10 cellular contexts compared by ENCODE assay signal in genomic region chr15:65420975-65421359, GRCh38. TPM values are rescaled to one million over a fixed set of nuclear protein-coding genes. Genes with fewer than 3 reads are reported as not detected.
DNase-seq lines count a peak whose midpoint lies in the region; ATAC-seq, FAIRE-seq and TF ChIP-seq lines count a peak whose summit lies in the region.
"Had no signal": no experiment of that assay in that cellular context is flagged by ENCODE, and none has a peak within 500 bp of the region (broad histone marks: within the 10 kb centered on the region; RNA-seq: fewer than 3 reads in every experiment).

No MANE protein-coding gene starts in this region.

- intact Hi-C loops in activated naive CD4-positive, alpha-beta T cell treated with anti-CD3 and anti-CD28 coated beads for 36 hours (cut with micrococcal nuclease), result no loop called here

- CTCF ChIA-PET in activated naive CD4-positive, alpha-beta T cell treated with anti-CD3 and anti-CD28 coated beads for 36 hours (lab: Charles Lee), result interaction anchor here (0.6 to 2.7 kb wide), 5 partner anchors 21 to 530 kb away, joined by 3 to 14 read pairs (median 3); no protein-coding TSS in a partner anchor

- WGBS in iPS DF 6.9 (ENCODE audit: insufficient coverage, insufficient read length), result no CpG with 5 or more reads among the region's 17 CpGs

- no peaks in the 10 kb centered on the region for H3K9me3 ChIP-seq in BLaER1
- H3K9me3 ChIP-seq in SJCRH30 (replicated peaks), result no peaks in the 10 kb centered on the region
- H3K9me3 ChIP-seq in iPS DF 6.9 (ENCODE audit: control insufficient read depth, insufficient read depth, low read length), result no peaks in the 10 kb centered on the region
- H3K9me3 ChIP-seq: gastroesophageal sphincter had no signal

- H3K4me2 ChIP-seq in BLaER1, result peak overlapping the region; percentile 94

- H3K9me3 Mint-ChIP-seq in progenitor cell of endocrine pancreas (ENCODE audit: low read depth), result no peaks in the 10 kb centered on the region
- no peaks in the 10 kb centered on the region for H3K9me3 Mint-ChIP-seq in activated naive CD4-positive, alpha-beta T cell treated with anti-CD3 and anti-CD28 coated beads for 36 hours

- H3K4me3 ChIP-seq in BLaER1 (peak overlapping the region; percentile 58), SJCRH30 (peak overlapping the region; percentile 95), iPS DF 6.9 (ENCODE audit: low read length) (peak overlapping the region; percentile 69; the same call in 1 of the 2 replicates)

- H3K36me3 ChIP-seq in BLaER1 (no peaks in the 10 kb centered on the region), SJCRH30 (no peaks in the 10 kb centered on the region), iPS DF 6.9 (ENCODE audit: control insufficient read depth, insufficient read depth, low read length) (no peaks in the 10 kb centered on the region)
- H3K36me3 ChIP-seq: gastroesophageal sphincter had no signal

- H3K27ac ChIP-seq in BLaER1 (no peak overlapping the region), SJCRH30 (peak overlapping the region; percentile 84), iPS DF 6.9 (ENCODE audit: low read length) (no peak overlapping the region)

- H3K27me3 ChIP-seq in BLaER1 (peaks cover 55% of the 10 kb centered on the region), SJCRH30 (no peaks in the 10 kb centered on the region), iPS DF 6.9 (ENCODE audit: control insufficient read depth, insufficient read depth, low read length) (peaks cover 3% of the 10 kb centered on the region; the same call in 1 of the 2 replicates)

- ATAC-seq in HG03159 (IDR thresholded peaks at IDR 0.05; ENCODE audit: unreplicated experiment), result no peak

- no peaks in the 10 kb centered on the region for H3K36me3 Mint-ChIP-seq in progenitor cell of endocrine pancreas (ENCODE audit: insufficient read depth)
- peaks cover 2% of the 10 kb centered on the region for H3K36me3 Mint-ChIP-seq in activated naive CD4-positive, alpha-beta T cell treated with anti-CD3 and anti-CD28 coated beads for 36 hours (ENCODE audit: low read depth)

- DNase-seq in SJCRH30, result no peak
- DNase-seq in iPS DF 6.9 (ENCODE audit: low read depth, low spot score), result no peak
- DNase-seq in progenitor cell of endocrine pancreas (ENCODE audit: low spot score, unreplicated experiment), result no peak
- DNase-seq in HTR-8/SVneo (ENCODE audit: insufficient read length, low spot score), result no peak
- DNase-seq in NCI-H2107 (lab: John Stamatoyannopoulos, UW), result no peak
- no peak for DNase-seq in activated naive CD4-positive, alpha-beta T cell treated with anti-CD3 and anti-CD28 coated beads for 36 hours
- DNase-seq: occipital lobe had no signal

- no peak overlapping the region for H3K9ac ChIP-seq in BLaER1

- H3K27ac Mint-ChIP-seq in progenitor cell of endocrine pancreas, result no peak overlapping the region
- H3K27ac Mint-ChIP-seq in activated naive CD4-positive, alpha-beta T cell treated with anti-CD3 and anti-CD28 coated beads for 36 hours, result no peak overlapping the region

- peaks cover 54% of the 10 kb centered on the region for H3K27me3 Mint-ChIP-seq in progenitor cell of endocrine pancreas
- peaks cover 66% of the 10 kb centered on the region for H3K27me3 Mint-ChIP-seq in activated naive CD4-positive, alpha-beta T cell treated with anti-CD3 and anti-CD28 coated beads for 36 hours (ENCODE audit: low read depth)

- FAIRE-seq in HTR-8/SVneo (lab: Jason Lieb, UNC), result no peak

- H4K20me1 ChIP-seq in BLaER1, result peaks cover 20% of the 10 kb centered on the region

- H3K4me1 ChIP-seq in BLaER1 (peaks cover 24% of the 10 kb centered on the region), SJCRH30 (peaks cover 36% of the 10 kb centered on the region), iPS DF 6.9 (ENCODE audit: control insufficient read depth, insufficient read depth, low read length) (peaks cover 17% of the 10 kb centered on the region)

- H3K4me3 Mint-ChIP-seq in progenitor cell of endocrine pancreas (ENCODE audit: low read depth), result peak overlapping the region; percentile 79
- no peak overlapping the region for H3K4me3 Mint-ChIP-seq in activated naive CD4-positive, alpha-beta T cell treated with anti-CD3 and anti-CD28 coated beads for 36 hours

- peaks cover 30% of the 10 kb centered on the region for H3K4me1 Mint-ChIP-seq in progenitor cell of endocrine pancreas (ENCODE audit: low read depth)
- H3K4me1 Mint-ChIP-seq in activated naive CD4-positive, alpha-beta T cell treated with anti-CD3 and anti-CD28 coated beads for 36 hours (ENCODE audit: low read depth), result peaks cover 11% of the 10 kb centered on the region

- TF ChIP-seq CTCF in progenitor cell of endocrine pancreas (IDR thresholded peaks at IDR 0.05; ENCODE audit: unreplicated experiment), result no peak

RNA-seq across cellular contexts. Expression of gene IGDCC4, which starts 1.8 kb away (rescaled TPM):
- 7.3 and 8.6 TPM in 2 replicates for total RNA-seq in SJCRH30 (2014; rRNA removed; shearing (Covaris generic))
- total RNA-seq in progenitor cell of endocrine pancreas, result 11.5 and 12.8 TPM in 2 replicates
- under 1 TPM; 0.17 to 0.41 TPM for total RNA-seq in activated naive CD4-positive, alpha-beta T cell treated with anti-CD3 and anti-CD28 coated beads for 36 hours

RNA-seq across cellular contexts. Expression of gene IGDCC3, which starts 43.2 kb away (rescaled TPM):
- total RNA-seq in SJCRH30 (2014; rRNA removed; shearing (Covaris generic)), result 6.6 and 8.7 TPM in 2 replicates
- 125 and 138 TPM in 2 replicates for total RNA-seq in progenitor cell of endocrine pancreas
- not detected for total RNA-seq in activated naive CD4-positive, alpha-beta T cell treated with anti-CD3 and anti-CD28 coated beads for 36 hours

Comparison
In these comparisons a context has a peak if more than half of its experiments do, and no peak if none do; other contexts are left out.
1. RNA of gene IGDCC3, which starts 43.2 kb away (total RNA-seq): 125 to 138 TPM in progenitor cell of endocrine pancreas; 6.6 to 8.7 TPM in SJCRH30 and not detected in activated naive CD4-positive, alpha-beta T cell treated with anti-CD3 and anti-CD28 coated beads for 36 hours; every median in the first group is over 10 times any median in the second.
2. Peak in every context shown above with its lines, with median percentiles within 50 percentile points of each other: H3K4me3 ChIP-seq.